ENCODE assay signal across 20 cellular contexts in the genomic region with DNA sequence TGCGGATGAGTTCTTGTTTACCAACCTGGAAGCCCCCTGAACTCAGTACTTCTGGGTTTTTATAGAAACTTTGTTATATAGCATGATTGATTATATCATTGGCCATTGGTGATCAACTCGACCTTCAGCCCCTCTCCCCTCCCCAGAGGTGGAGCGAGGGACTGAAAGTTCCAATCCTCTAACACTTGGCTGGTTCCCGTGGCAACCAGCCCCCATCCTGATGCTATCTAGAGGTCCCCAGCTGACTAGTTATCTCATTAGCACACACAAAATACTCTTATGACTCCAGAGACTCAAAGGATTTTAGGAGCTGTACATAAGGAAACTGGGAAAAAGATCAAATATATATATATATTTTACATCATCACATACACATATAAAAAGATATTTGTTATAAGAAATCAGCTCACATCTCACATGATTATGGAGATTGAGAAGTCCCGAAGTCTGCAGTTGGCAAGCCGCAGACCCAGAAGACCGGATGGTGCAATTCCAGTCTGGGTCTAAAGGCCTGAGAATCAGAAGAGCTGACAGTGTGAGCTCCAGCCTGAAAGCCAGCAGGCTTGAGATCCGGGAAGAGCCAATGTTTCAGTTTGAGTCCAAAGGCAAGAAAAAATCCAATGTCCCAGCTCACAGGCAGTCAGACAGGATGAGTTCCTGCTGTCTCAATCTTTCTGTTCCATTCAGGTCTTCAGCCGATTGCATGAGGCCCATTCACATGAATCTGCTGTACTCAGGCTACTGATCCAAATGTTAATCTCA.
DNase-seq lines count a peak whose midpoint lies in the region; ATAC-seq, FAIRE-seq and TF ChIP-seq lines count a peak whose summit lies in the region.
"Had no signal": no experiment of that assay in that cellular context is flagged by ENCODE, and none has a peak within 500 bp of the region (broad histone marks: within the 10 kb centered on the region; RNA-seq: fewer than 3 reads in every experiment).

No MANE protein-coding gene starts in this region.

- H3K23me2 ChIP-seq in H1 (ENCODE audit: low read depth, low read length), result no peaks in the 10 kb centered on the region

- 94% methylated on average over 9 of the region's 9 CpGs; no CpG with 5 or more reads in 1 of the 2 experiments for WGBS in H1 (ENCODE audit: extremely low coverage in 1 of 2, insufficient coverage in 1 of 2, insufficient read length in 1 of 2, insufficient replicate concordance in 2 of 2, low coverage in 1 of 2, low lambda C conversion rate in 2 of 2, missing lambda C conversion rate in 1 of 2), 2 experiments
- WGBS in right cardiac atrium, result 68% methylated on average over 9 of the region's 9 CpGs

- DNase-seq in NCI-H82 (lab: John Stamatoyannopoulos, UW) (peak; percentile 79), H1 (ENCODE audit: low read depth in 1 of 2, low spot score in 2 of 2) (no peak), right cardiac atrium (peak in 2 of 3 donors; percentile 40 to 64), AG20443 (ENCODE audit: low spot score) (no peak), NCI-H774 (lab: John Stamatoyannopoulos, UW) (no peak)
- no peak for DNase-seq in stimulated activated CD8-positive, alpha-beta memory T cell treated with anti-CD3 and anti-CD28 coated beads, Interleukin-4, amount 100 ng/mL, for 48 hours
- DNase-seq: activated CD4-positive, alpha-beta T cell treated with anti-CD3 and anti-CD28 coated beads, Interleukin-2, amount 50 U/mL, for 48 hours; activated CD4-positive, CD25-positive, alpha-beta regulatory T cell; activated CD8-positive, alpha-beta memory T cell treated with anti-CD3 and anti-CD28 coated beads, Interleukin-2, amount 50 U/mL, for 48 hours; NCI-H1436; NCI-H510A treated with DMSO at 0.1 percent for 48 hours; right lobe of liver; stimulated activated CD4-positive, alpha-beta T cell treated with anti-CD3 and anti-CD28 coated beads, Interleukin-15, amount 100 ng/mL, for 24 hours had no signal

- H3K27ac ChIP-seq in H1 (ENCODE audit: low read depth, low read length) (no peak overlapping the region), right cardiac atrium (ENCODE audit: low read length) (peak overlapping the region; percentile 50), subcutaneous abdominal adipose tissue (ENCODE audit: low read depth, low read length) (peak overlapping the region; percentile 51)
- H3K27ac ChIP-seq: right lobe of liver, RWPE1 had no signal

- H3K14ac ChIP-seq in H1 (ENCODE audit: insufficient read length), result no peak overlapping the region

- CTCF ChIA-PET in H1 (lab: Charles Lee; ENCODE audit: partially characterized antibody), result interaction anchor here (0.6 to 1.9 kb wide), 4 partner anchors 10 to 340 kb away, joined by 3 to 8 read pairs (median 4); no protein-coding TSS in a partner anchor

- no peaks in the 10 kb centered on the region for H3K9me3 ChIP-seq in H1 (ENCODE audit: insufficient read depth in 2 of 2, low read depth in 1 of 2, low read length in 1 of 2)
- no peaks in the 10 kb centered on the region for H3K9me3 ChIP-seq in right cardiac atrium (ENCODE audit: control insufficient read depth, low read length)
- H3K9me3 ChIP-seq in subcutaneous abdominal adipose tissue (ENCODE audit: control insufficient read depth in 5 of 5, low read length in 5 of 5), result no peaks in the 10 kb centered on the region
- H3K9me3 ChIP-seq: MG63, right lobe of liver had no signal

- no peak for TF ChIP-seq EP300 in H1 (IDR thresholded peaks at IDR 0.05; ENCODE audit: borderline replicate concordance in 1 of 2, low read depth in 2 of 2, low read length in 2 of 2)

- no peak for TF ChIP-seq RAD21 in H1 (IDR thresholded peaks at IDR 0.05 in 1 of 2, conservative IDR thresholded peaks at IDR 0.05 in 1 of 2; ENCODE audit: low read depth in 2 of 2, low read length in 2 of 2)

- H3K4me1 ChIP-seq in H1 (replicated peaks in 1 of 4; ENCODE audit: control insufficient read depth in 3 of 4, insufficient read depth in 4 of 4, low read length in 3 of 4) (peaks cover 0 to 4% (median 0%) of the 10 kb centered on the region in 4 experiments; a peak in 1 of 7 replicates), right cardiac atrium (ENCODE audit: control insufficient read depth, insufficient read depth, low read length) (no peaks in the 10 kb centered on the region), subcutaneous abdominal adipose tissue (ENCODE audit: control insufficient read depth in 5 of 5, insufficient read depth in 5 of 5, low read length in 5 of 5) (peaks cover 0 to 6% (median 0%) of the 10 kb centered on the region in 5 donors)
- H3K4me1 ChIP-seq: right lobe of liver had no signal

- H2BK120ac ChIP-seq in H1 (replicated peaks; ENCODE audit: low read depth, low read length), result no peak overlapping the region

- ATAC-seq in right cardiac atrium (peak; percentile 89 to 90), GM21528 (IDR thresholded peaks at IDR 0.05; ENCODE audit: low FRiP score, unreplicated experiment) (no peak)
- ATAC-seq: right lobe of liver had no signal

- no peak overlapping the region for H2BK15ac ChIP-seq in H1 (ENCODE audit: low read length)

- no peak overlapping the region; the same call in 1 of the 2 replicates for H3K18ac ChIP-seq in H1 (ENCODE audit: extremely low read depth, low read length)

- H3K56ac ChIP-seq in H1 (replicated peaks; ENCODE audit: insufficient read length, low read depth, low read length), result no peak overlapping the region

- H2BK12ac ChIP-seq in H1 (ENCODE audit: low read depth, low read length), result no peak overlapping the region

- no peaks in the 10 kb centered on the region for H3K79me2 ChIP-seq in H1 (ENCODE audit: control insufficient read depth in 1 of 2, insufficient read depth in 2 of 2, low read length in 2 of 2)

- TF ChIP-seq CTCF in H1 (IDR thresholded peaks at IDR 0.05; ENCODE audit: control extremely low read depth in 1 of 3, insufficient read depth in 1 of 3, low read depth in 1 of 3, low read length in 3 of 3), result no peak

- H3K4ac ChIP-seq in H1 (replicated peaks; ENCODE audit: insufficient read length, low read depth, low read length), result no peak overlapping the region

- H4K20me1 ChIP-seq in H1 (replicated peaks in 1 of 2; ENCODE audit: control insufficient read depth in 1 of 2, insufficient read depth in 2 of 2, low read length in 2 of 2), result no peaks in the 10 kb centered on the region

- no peak overlapping the region for H3K4me2 ChIP-seq in H1 (ENCODE audit: insufficient read depth in 1 of 2, low read depth in 2 of 2, low read length in 2 of 2)

- H3K36me3 ChIP-seq in H1 (ENCODE audit: control insufficient read depth in 2 of 4, insufficient read depth in 4 of 4, low read length in 3 of 4) (no peaks in the 10 kb centered on the region), subcutaneous abdominal adipose tissue (ENCODE audit: control insufficient read depth in 5 of 5, insufficient read depth in 5 of 5, low read length in 5 of 5) (no peaks in the 10 kb centered on the region)
- H3K36me3 ChIP-seq: MG63, right lobe of liver had no signal

- no peak overlapping the region for H4K5ac ChIP-seq in H1 (ENCODE audit: insufficient read length, low read depth, low read length)

- H3K23ac ChIP-seq in H1 (ENCODE audit: insufficient read length), result no peak overlapping the region

- H3K27me3 ChIP-seq in H1 (replicated peaks in 1 of 4; ENCODE audit: control insufficient read depth in 3 of 4, extremely low read depth in 1 of 4, insufficient read depth in 3 of 4, low read length in 3 of 4) (no peaks in the 10 kb centered on the region), right cardiac atrium (ENCODE audit: control insufficient read depth, insufficient read depth) (no peaks in the 10 kb centered on the region), subcutaneous abdominal adipose tissue (ENCODE audit: control insufficient read depth in 5 of 5, insufficient read depth in 4 of 5, low read length in 5 of 5) (no peaks in the 10 kb centered on the region)
- H3K27me3 ChIP-seq: MG63, right lobe of liver had no signal

- no peak overlapping the region for H4K8ac ChIP-seq in H1 (ENCODE audit: extremely low read depth, insufficient read depth, low read length)

- no peak for TF ChIP-seq POLR2A in H1 (IDR thresholded peaks at IDR 0.05; ENCODE audit: control extremely low read depth in 1 of 2, low read depth in 2 of 2, low read length in 2 of 2)

- H4K91ac ChIP-seq in H1 (replicated peaks; ENCODE audit: insufficient read length, low read length), result no peak overlapping the region

- H3K79me1 ChIP-seq in H1 (ENCODE audit: low read depth, low read length), result no peaks in the 10 kb centered on the region

- no peak overlapping the region for H3K9ac ChIP-seq in H1 (replicated peaks in 1 of 4; ENCODE audit: extremely low read depth in 1 of 4, low read depth in 3 of 4, low read length in 3 of 4)
- H3K9ac ChIP-seq in subcutaneous abdominal adipose tissue (ENCODE audit: low read length in 5 of 5), result no peak overlapping the region

- H2BK20ac ChIP-seq in H1 (ENCODE audit: low read length), result no peak overlapping the region

- intact Hi-C loops in right cardiac atrium (cut with DNase I), result no loop called here

- H2BK5ac ChIP-seq in H1 (ENCODE audit: low read depth, low read length), result no peak overlapping the region

- POLR2A ChIA-PET in H1 (lab: Charles Lee; ENCODE audit: partially characterized antibody), result no interaction called here

- no peak for FAIRE-seq in H1 (lab: Jason Lieb, UNC)
- FAIRE-seq: endometrium had no signal

- H2AFZ ChIP-seq in H1 (ENCODE audit: low read length), result peak overlapping the region; percentile 92; the same call in 1 of the 2 replicates

- no peak overlapping the region for H3K4me3 ChIP-seq in H1 (ENCODE audit: extremely low read depth in 1 of 4, insufficient read depth in 2 of 4, low read depth in 3 of 4, low read length in 4 of 4)
- H3K4me3 ChIP-seq in right cardiac atrium (ENCODE audit: low read length), result no peak overlapping the region
- H3K4me3 ChIP-seq in subcutaneous abdominal adipose tissue (ENCODE audit: low read depth in 1 of 5, low read length in 5 of 5), result peak overlapping the region in 1 of 5 donors; percentile 5
- H3K4me3 ChIP-seq: coronary artery, lung, MG63, right lobe of liver had no signal

- H2AK5ac ChIP-seq in H1 (ENCODE audit: low read depth, low read length), result no peak overlapping the region

TF ChIP-seq in H1, 55 proteins besides CTCF, POLR2A, EP300 and RAD21 (continues in another document):
- TF ChIP-seq SP2 (IDR thresholded peaks at IDR 0.05; ENCODE audit: low read length) (no peak), GABPA (IDR thresholded peaks at IDR 0.05; ENCODE audit: borderline replicate concordance, insufficient read depth, low read length) (no peak), CREB1 (IDR thresholded peaks at IDR 0.05) (no peak), HDAC2 (IDR thresholded peaks at IDR 0.05; ENCODE audit: borderline replicate concordance in 1 of 2, low read depth in 2 of 2, low read length in 2 of 2) (no peak), ASH2L (IDR thresholded peaks at IDR 0.05; ENCODE audit: low read length) (no peak), SP1 (IDR thresholded peaks at IDR 0.05; ENCODE audit: low read depth, low read length) (no peak), CBX5 (IDR thresholded peaks at IDR 0.05; ENCODE audit: low read depth, low read length) (no peak), JUN (IDR thresholded peaks at IDR 0.05; ENCODE audit: low read depth, low read length) (no peak), POLR2AphosphoS5 (IDR thresholded peaks at IDR 0.05; ENCODE audit: low read depth, low read length) (no peak)

Comparison
In these comparisons a context has a peak if more than half of its experiments do, and no peak if none do; other contexts are left out.
1. DNase-seq: peak in NCI-H82 (single experiment) and right cardiac atrium (2 of 3); none in H1 (0 of 2), AG20443 (single experiment), stimulated activated CD8-positive, alpha-beta memory T cell treated with anti-CD3 and anti-CD28 coated beads, Interleukin-4, amount 100 ng/mL, for 48 hours (single experiment) and NCI-H774 (single experiment).